ENCODE assay signal across 1 cellular context in the genomic region with DNA sequence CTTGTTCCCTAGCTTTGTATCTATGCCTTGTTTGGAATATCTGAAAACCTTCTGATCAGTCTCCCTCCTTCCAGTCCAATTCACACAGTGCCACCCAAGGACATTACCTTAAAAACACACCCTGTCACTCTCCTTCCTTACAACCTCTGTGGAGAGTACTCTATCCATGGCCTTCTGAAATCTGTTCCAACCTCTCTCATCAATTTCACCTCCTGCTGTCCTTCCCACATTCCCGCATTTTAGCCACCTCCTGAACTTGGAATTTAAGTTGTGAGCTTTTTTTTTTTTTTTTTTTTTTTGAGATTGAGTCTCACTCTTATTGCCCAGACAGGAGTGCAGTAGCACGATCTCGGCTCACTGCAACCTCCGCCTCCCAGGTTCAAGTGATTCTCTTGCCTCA.
TF ChIP-seq lines count a peak whose summit lies in the region.

No MANE protein-coding gene starts in this region.

TF ChIP-seq in GM23338, 12 proteins besides CTCF, POLR2A, EP300 and RAD21 (continued from another document):
- TF ChIP-seq ZNF462 (CRISPR knock-in tag; IDR thresholded peaks at IDR 0.05): no peak
- TF ChIP-seq CREB1 (CRISPR knock-in tag; IDR thresholded peaks at IDR 0.05; ENCODE audit: low read depth): no peak
